Comparison of ENCODE assay signal across 13 cellular contexts in genomic region chr15:25171111-25171811, GRCh38.
DNase-seq lines count a peak whose midpoint lies in the region; ATAC-seq and TF ChIP-seq lines count a peak whose summit lies in the region.
"Had no signal": no experiment of that assay in that cellular context is flagged by ENCODE, and none has a peak within 500 bp of the region (broad histone marks: within the 10 kb centered on the region; RNA-seq: fewer than 3 reads in every experiment).

No MANE protein-coding gene starts in this region.

- H3K4me3 Mint-ChIP-seq in activated B cell treated with CpG ODN at 0.5 μM for 24 hours (no peak overlapping the region), glutamatergic neuron (ENCODE audit: unreplicated experiment) (no peak overlapping the region)

- H3K27me3 Mint-ChIP-seq in activated B cell treated with CpG ODN at 0.5 μM for 24 hours (no peaks in the 10 kb centered on the region), glutamatergic neuron (ENCODE audit: unreplicated experiment) (peaks cover 9% of the 10 kb centered on the region)

- CTCF ChIA-PET in activated B cell treated with CpG ODN at 0.5 μM for 24 hours (lab: Charles Lee), result no interaction called here

- H3K9me3 Mint-ChIP-seq in activated B cell treated with CpG ODN at 0.5 μM for 24 hours (peaks cover 16% of the 10 kb centered on the region), glutamatergic neuron (ENCODE audit: unreplicated experiment) (peaks cover 13% of the 10 kb centered on the region)

- intact Hi-C loops in activated B cell treated with CpG ODN at 0.5 μM for 24 hours (cut with micrococcal nuclease) (no loop called here), posterior cingulate gyrus (cut with DNase I) (no loop called here)

- no peak for TF ChIP-seq CTCF in activated B cell treated with CpG ODN at 0.5 μM for 24 hours (IDR thresholded peaks at IDR 0.05)
- no peak for TF ChIP-seq CTCF in glutamatergic neuron (IDR thresholded peaks at IDR 0.05; ENCODE audit: partially characterized antibody, unreplicated experiment)
- TF ChIP-seq CTCF in GM20000 (IDR thresholded peaks at IDR 0.05; ENCODE audit: extremely low read depth, missing control alignments), result no peak

- H3K27ac Mint-ChIP-seq in activated B cell treated with CpG ODN at 0.5 μM for 24 hours, result no peak overlapping the region
- no peak overlapping the region for H3K27ac Mint-ChIP-seq in glutamatergic neuron (ENCODE audit: unreplicated experiment)

- DNase-seq in activated CD4-positive, alpha-beta T cell treated with anti-CD3 and anti-CD28 coated beads for 1 hour, result peak; percentile 3
- DNase-seq in activated CD4-positive, alpha-beta T cell treated with anti-CD3 and anti-CD28 coated beads for 48 hours, result no peak
- DNase-seq in activated B cell treated with CpG ODN at 0.5 μM for 24 hours (peak; percentile 11), glutamatergic neuron (peak; percentile 1), posterior cingulate gyrus (peak in 7 of 10 donors; percentile 3 to 78 (median 9)), GM20000 (ENCODE audit: low spot score) (no peak)
- DNase-seq: activated CD4-positive, alpha-beta T cell treated with anti-CD3 and anti-CD28 coated beads for 4 hours; DMS53; NCI-H1694; stimulated activated CD4-positive, alpha-beta T cell treated with anti-CD3 and anti-CD28 coated beads, Interleukin-12 subunit alpha, Interleukin-12 subunit beta, amount 100 ng/mL, for 4 hours; stimulated activated naive CD8-positive, alpha-beta T cell treated with anti-CD3 and anti-CD28 coated beads, Interleukin-15, Interleukin-2, amounts not matched to agents 100 U/mL and 50 U/mL, for 24 hours had no signal

- no peaks in the 10 kb centered on the region for H3K36me3 Mint-ChIP-seq in activated B cell treated with CpG ODN at 0.5 μM for 24 hours (ENCODE audit: low read depth)
- H3K36me3 Mint-ChIP-seq in glutamatergic neuron (ENCODE audit: unreplicated experiment), result peaks cover 20% of the 10 kb centered on the region

- H3K4me1 Mint-ChIP-seq in activated B cell treated with CpG ODN at 0.5 μM for 24 hours (no peaks in the 10 kb centered on the region), glutamatergic neuron (ENCODE audit: low read depth, unreplicated experiment) (no peaks in the 10 kb centered on the region)

- ATAC-seq in activated B cell treated with CpG ODN at 0.5 μM for 24 hours (ENCODE audit: low read depth) (no peak), HG03520 (IDR thresholded peaks at IDR 0.05; ENCODE audit: unreplicated experiment) (no peak), HG03442 (IDR thresholded peaks at IDR 0.05; ENCODE audit: unreplicated experiment) (no peak)
- ATAC-seq: stimulated activated naive CD8-positive, alpha-beta T cell treated with anti-CD3 and anti-CD28 coated beads, Interleukin-15, Interleukin-2, amounts not matched to agents 100 U/mL and 50 U/mL, for 24 hours had no signal

- POLR2A ChIA-PET in activated B cell treated with CpG ODN at 0.5 μM for 24 hours (lab: Charles Lee), result no interaction called here

Comparison
In these comparisons a context has a peak if more than half of its experiments do, and no peak if none do; other contexts are left out.
1. DNase-seq: peak in activated CD4-positive, alpha-beta T cell treated with anti-CD3 and anti-CD28 coated beads for 1 hour (single experiment), activated B cell treated with CpG ODN at 0.5 μM for 24 hours (single experiment), glutamatergic neuron (single experiment) and posterior cingulate gyrus (7 of 10); none in activated CD4-positive, alpha-beta T cell treated with anti-CD3 and anti-CD28 coated beads for 48 hours (single experiment) and GM20000 (single experiment).